Comparison of ENCODE assay signal across 8 cellular contexts in the genomic region with DNA sequence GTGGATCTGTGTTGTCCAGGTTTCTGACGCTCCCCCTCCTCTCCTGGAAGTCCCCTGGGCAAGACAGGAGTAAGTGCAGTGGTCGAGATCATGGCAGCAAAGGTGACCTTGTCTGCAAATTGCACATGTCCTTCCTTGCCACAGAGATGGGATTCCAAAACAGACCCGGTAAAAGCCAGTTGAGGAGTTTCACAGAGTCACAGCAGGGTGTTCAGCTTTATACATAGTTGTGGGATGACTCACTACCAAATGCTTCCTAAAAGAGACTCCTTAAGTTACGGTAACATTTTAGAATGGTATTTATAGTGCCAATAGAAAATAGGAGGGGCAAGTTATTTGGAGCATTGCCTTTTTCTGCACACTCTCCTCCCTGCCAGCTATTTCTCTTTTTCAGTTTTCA.
A peak's percentile ranks its signal among the peaks of the same experiment; 100 is the strongest.
DNase-seq lines count a peak whose midpoint lies in the region; ATAC-seq and TF ChIP-seq lines count a peak whose summit lies in the region.

No MANE protein-coding gene starts in this region.

- ATAC-seq in GM18505 (IDR thresholded peaks at IDR 0.05; ENCODE audit: unreplicated experiment) (peak; percentile 84), HG03439 (IDR thresholded peaks at IDR 0.05; ENCODE audit: unreplicated experiment) (no peak)
- ATAC-seq in stimulated activated naive CD8-positive, alpha-beta T cell treated with anti-CD3 and anti-CD28 coated beads, Interleukin-15, amount 100 ng/mL, for 72 hours = no peak

- no peaks in the 10 kb centered on the region for H3K9me3 Mint-ChIP-seq in stimulated activated naive CD8-positive, alpha-beta T cell treated with anti-CD3 and anti-CD28 coated beads, Interleukin-15, amount 100 ng/mL, for 72 hours
- no peaks in the 10 kb centered on the region for H3K9me3 Mint-ChIP-seq in activated naive CD8-positive, alpha-beta T cell treated with anti-CD3 and anti-CD28 coated beads for 36 hours

- peak overlapping the region; percentile 66 for H3K27ac ChIP-seq in cingulate gyrus (ENCODE audit: low read depth, low read length)

- H3K36me3 Mint-ChIP-seq in activated naive CD8-positive, alpha-beta T cell treated with anti-CD3 and anti-CD28 coated beads for 36 hours = no peaks in the 10 kb centered on the region

- H3K4me1 Mint-ChIP-seq in stimulated activated naive CD8-positive, alpha-beta T cell treated with anti-CD3 and anti-CD28 coated beads, Interleukin-15, amount 100 ng/mL, for 72 hours = no peaks in the 10 kb centered on the region
- no peaks in the 10 kb centered on the region for H3K4me1 Mint-ChIP-seq in activated naive CD8-positive, alpha-beta T cell treated with anti-CD3 and anti-CD28 coated beads for 36 hours

- peak; percentile 97 for DNase-seq in M059J (ENCODE audit: low read depth)
- peak; percentile 67 for DNase-seq in medulla oblongata (ENCODE audit: extremely low spot score)
- DNase-seq in stimulated activated naive CD8-positive, alpha-beta T cell treated with anti-CD3 and anti-CD28 coated beads, Interleukin-15, amount 100 ng/mL, for 72 hours = no peak
- DNase-seq in NAMALWA (ENCODE audit: low spot score) = no peak
- no peak for DNase-seq in activated naive CD8-positive, alpha-beta T cell treated with anti-CD3 and anti-CD28 coated beads for 36 hours

- TF ChIP-seq POLR2A in GM18505 (IDR thresholded peaks at IDR 0.05; ENCODE audit: borderline replicate concordance, extremely low read depth, insufficient read depth, insufficient read length) = no peak

- no peak overlapping the region for H3K27ac Mint-ChIP-seq in stimulated activated naive CD8-positive, alpha-beta T cell treated with anti-CD3 and anti-CD28 coated beads, Interleukin-15, amount 100 ng/mL, for 72 hours
- no peak overlapping the region for H3K27ac Mint-ChIP-seq in activated naive CD8-positive, alpha-beta T cell treated with anti-CD3 and anti-CD28 coated beads for 36 hours

- no peak overlapping the region for H3K4me3 Mint-ChIP-seq in stimulated activated naive CD8-positive, alpha-beta T cell treated with anti-CD3 and anti-CD28 coated beads, Interleukin-15, amount 100 ng/mL, for 72 hours
- H3K4me3 Mint-ChIP-seq in activated naive CD8-positive, alpha-beta T cell treated with anti-CD3 and anti-CD28 coated beads for 36 hours = no peak overlapping the region

- peaks cover 7% of the 10 kb centered on the region for H3K27me3 Mint-ChIP-seq in stimulated activated naive CD8-positive, alpha-beta T cell treated with anti-CD3 and anti-CD28 coated beads, Interleukin-15, amount 100 ng/mL, for 72 hours
- H3K27me3 Mint-ChIP-seq in activated naive CD8-positive, alpha-beta T cell treated with anti-CD3 and anti-CD28 coated beads for 36 hours = peaks cover 19% of the 10 kb centered on the region

Comparison
In these comparisons a context has a peak if more than half of its experiments do, and no peak if none do; other contexts are left out.
1. DNase-seq: peak in M059J (single experiment) and medulla oblongata (single experiment); none in stimulated activated naive CD8-positive, alpha-beta T cell treated with anti-CD3 and anti-CD28 coated beads, Interleukin-15, amount 100 ng/mL, for 72 hours (0 of 2), NAMALWA (single experiment) and activated naive CD8-positive, alpha-beta T cell treated with anti-CD3 and anti-CD28 coated beads for 36 hours (single experiment).